ENCODE assay signal across 8 cellular contexts in genomic region chr17:4554441-4554996, GRCh38. TPM values are rescaled to one million over a fixed set of nuclear protein-coding genes. Genes with fewer than 3 reads are reported as not detected.
A peak's percentile ranks its signal among the peaks of the same experiment; 100 is the strongest.
DNase-seq lines count a peak whose midpoint lies in the region; ATAC-seq and TF ChIP-seq lines count a peak whose summit lies in the region.

No MANE protein-coding gene starts in this region.

- H3K9me3 Mint-ChIP-seq in activated CD4-positive, alpha-beta T cell treated with anti-CD3 and anti-CD28 coated beads, Interleukin-2, amount 10 ng/mL, durations not matched to agents 24 days and 14 days, result no peaks in the 10 kb centered on the region
- H3K9me3 Mint-ChIP-seq in activated naive CD8-positive, alpha-beta T cell treated with anti-CD3 and anti-CD28 coated beads, Interleukin-2, amount 10 ng/mL, durations not matched to agents 7 days and 5 days, result no peaks in the 10 kb centered on the region

- no peaks in the 10 kb centered on the region for H3K27me3 Mint-ChIP-seq in activated CD4-positive, alpha-beta T cell treated with anti-CD3 and anti-CD28 coated beads, Interleukin-2, amount 10 ng/mL, durations not matched to agents 24 days and 14 days
- H3K27me3 Mint-ChIP-seq in activated naive CD8-positive, alpha-beta T cell treated with anti-CD3 and anti-CD28 coated beads, Interleukin-2, amount 10 ng/mL, durations not matched to agents 7 days and 5 days, result no peaks in the 10 kb centered on the region

- DNase-seq in activated CD4-positive, alpha-beta T cell treated with anti-CD3 and anti-CD28 coated beads, Interleukin-2, amount 10 ng/mL, durations not matched to agents 24 days and 14 days, result no peak
- no peak for DNase-seq in activated CD4-positive, alpha-beta T cell treated with anti-CD3 and anti-CD28 coated beads for 4 hours
- no peak for DNase-seq in activated naive CD8-positive, alpha-beta T cell treated with anti-CD3 and anti-CD28 coated beads, Interleukin-2, amount 10 ng/mL, durations not matched to agents 7 days and 5 days
- DNase-seq in left colon (no peak), thoracic aorta (ENCODE audit: low spot score) (no peak), CD1c-positive myeloid dendritic cell (ENCODE audit: extremely low spot score) (no peak), AG08395 (ENCODE audit: low spot score) (no peak), HuH-7 (ENCODE audit: low spot score) (no peak)

- H3K4me1 ChIP-seq in thoracic aorta (ENCODE audit: control insufficient read depth in 1 of 2, low read depth in 2 of 2), result peaks cover 14 to 22% of the 10 kb centered on the region in 2 donors

- H3K4me3 Mint-ChIP-seq in activated CD4-positive, alpha-beta T cell treated with anti-CD3 and anti-CD28 coated beads, Interleukin-2, amount 10 ng/mL, durations not matched to agents 24 days and 14 days, result peak overlapping the region; percentile 90
- peak overlapping the region; percentile 91 for H3K4me3 Mint-ChIP-seq in activated naive CD8-positive, alpha-beta T cell treated with anti-CD3 and anti-CD28 coated beads, Interleukin-2, amount 10 ng/mL, durations not matched to agents 7 days and 5 days

- intact Hi-C loops in activated CD4-positive, alpha-beta T cell treated with anti-CD3 and anti-CD28 coated beads, Interleukin-2, amount 10 ng/mL, durations not matched to agents 24 days and 14 days (cut with micrococcal nuclease), result no loop called here
- intact Hi-C loops in left colon (cut with DNase I, micrococcal nuclease), result no loop called here

- peaks cover 25% of the 10 kb centered on the region for H3K4me1 Mint-ChIP-seq in activated CD4-positive, alpha-beta T cell treated with anti-CD3 and anti-CD28 coated beads, Interleukin-2, amount 10 ng/mL, durations not matched to agents 24 days and 14 days
- H3K4me1 Mint-ChIP-seq in activated naive CD8-positive, alpha-beta T cell treated with anti-CD3 and anti-CD28 coated beads, Interleukin-2, amount 10 ng/mL, durations not matched to agents 7 days and 5 days, result peaks cover 22% of the 10 kb centered on the region

- H3K27ac Mint-ChIP-seq in activated CD4-positive, alpha-beta T cell treated with anti-CD3 and anti-CD28 coated beads, Interleukin-2, amount 10 ng/mL, durations not matched to agents 24 days and 14 days, result peak overlapping the region; percentile 95
- peak overlapping the region; percentile 95 for H3K27ac Mint-ChIP-seq in activated naive CD8-positive, alpha-beta T cell treated with anti-CD3 and anti-CD28 coated beads, Interleukin-2, amount 10 ng/mL, durations not matched to agents 7 days and 5 days

- peak overlapping the region; percentile 75 for H3K4me3 ChIP-seq in thoracic aorta

- no peak for TF ChIP-seq CTCF in thoracic aorta (IDR thresholded peaks at IDR 0.05)

- peak overlapping the region; percentile 70 to 89 for H3K27ac ChIP-seq in thoracic aorta

- H3K9me3 ChIP-seq in thoracic aorta, result no peaks in the 10 kb centered on the region

- H3K27me3 ChIP-seq in thoracic aorta (replicated peaks; ENCODE audit: insufficient read depth), result no peaks in the 10 kb centered on the region

- peaks cover 44% of the 10 kb centered on the region for H3K36me3 Mint-ChIP-seq in activated CD4-positive, alpha-beta T cell treated with anti-CD3 and anti-CD28 coated beads, Interleukin-2, amount 10 ng/mL, durations not matched to agents 24 days and 14 days (ENCODE audit: low read depth)
- H3K36me3 Mint-ChIP-seq in activated naive CD8-positive, alpha-beta T cell treated with anti-CD3 and anti-CD28 coated beads, Interleukin-2, amount 10 ng/mL, durations not matched to agents 7 days and 5 days, result peaks cover 4% of the 10 kb centered on the region

- H3K36me3 ChIP-seq in thoracic aorta, result peaks cover 20% of the 10 kb centered on the region

- POLR2A ChIA-PET in activated naive CD8-positive, alpha-beta T cell treated with anti-CD3 and anti-CD28 coated beads, Interleukin-2, amount 10 ng/mL, durations not matched to agents 7 days and 5 days (lab: Charles Lee), result interaction anchor here (0.7 to 1.7 kb wide), 9 partner anchors 10 to 345 kb away, joined by 3 to 7 read pairs (median 5); partner anchors contain the start of genes C17orf107, SPNS2 and SPNS3

- no peak for ATAC-seq in activated naive CD8-positive, alpha-beta T cell treated with anti-CD3 and anti-CD28 coated beads, Interleukin-2, amount 10 ng/mL, durations not matched to agents 7 days and 5 days (ENCODE audit: low read depth)
- ATAC-seq in left colon (peak; percentile 11), thoracic aorta (ENCODE audit: insufficient number of reproducible peaks, low FRiP score, low read depth) (no peak)

RNA-seq across cellular contexts. Expression of gene MYBBP1A, which starts 0.7 kb away (rescaled TPM):
- total RNA-seq in activated CD4-positive, alpha-beta T cell treated with anti-CD3 and anti-CD28 coated beads, Interleukin-2, amount 10 ng/mL, durations not matched to agents 24 days and 14 days, result 178 and 181 TPM in 2 replicates
- 10 to 100 TPM; 59.1 to 61.6 TPM for total RNA-seq in activated naive CD8-positive, alpha-beta T cell treated with anti-CD3 and anti-CD28 coated beads, Interleukin-2, amount 10 ng/mL, durations not matched to agents 7 days and 5 days
- total RNA-seq in left colon, result 10 to 100 TPM; 28.1 to 41.6 TPM
- total RNA-seq in thoracic aorta, result 10 to 100 TPM; 47.4 to 92.6 TPM

RNA-seq across cellular contexts. Expression of gene GGT6, which starts 5.9 kb away (rescaled TPM):
- total RNA-seq in activated CD4-positive, alpha-beta T cell treated with anti-CD3 and anti-CD28 coated beads, Interleukin-2, amount 10 ng/mL, durations not matched to agents 24 days and 14 days, result not detected in 2 replicates
- total RNA-seq in activated naive CD8-positive, alpha-beta T cell treated with anti-CD3 and anti-CD28 coated beads, Interleukin-2, amount 10 ng/mL, durations not matched to agents 7 days and 5 days, result not detected
- 100 to 1,000 TPM; 185 to 232 TPM for total RNA-seq in left colon
- not detected for total RNA-seq in thoracic aorta

RNA-seq across cellular contexts. Expression of gene SMTNL2, which starts 29.8 kb away (rescaled TPM):
- total RNA-seq in activated CD4-positive, alpha-beta T cell treated with anti-CD3 and anti-CD28 coated beads, Interleukin-2, amount 10 ng/mL, durations not matched to agents 24 days and 14 days, result not detected in 2 replicates
- not detected for total RNA-seq in activated naive CD8-positive, alpha-beta T cell treated with anti-CD3 and anti-CD28 coated beads, Interleukin-2, amount 10 ng/mL, durations not matched to agents 7 days and 5 days
- total RNA-seq in left colon (under 1 TPM in 1 of 2 donors, not detected in 1; 0.25 TPM), thoracic aorta (1 to 10 TPM; 2.6 to 2.8 TPM)

RNA-seq across cellular contexts. Expression of gene SPNS2, which starts 55.8 kb away (rescaled TPM):
- total RNA-seq in activated CD4-positive, alpha-beta T cell treated with anti-CD3 and anti-CD28 coated beads, Interleukin-2, amount 10 ng/mL, durations not matched to agents 24 days and 14 days, result 0.17 and 0.28 TPM in 2 replicates
- 1 to 10 TPM; 6.7 to 6.9 TPM for total RNA-seq in activated naive CD8-positive, alpha-beta T cell treated with anti-CD3 and anti-CD28 coated beads, Interleukin-2, amount 10 ng/mL, durations not matched to agents 7 days and 5 days
- total RNA-seq in left colon, result 10 to 100 TPM; 12.4 to 13.5 TPM
- 10 to 100 TPM in 1 of 2 donors, 1 to 10 TPM in 1; 9.1 to 23.9 TPM for total RNA-seq in thoracic aorta

Comparison
In these comparisons a context has a peak if more than half of its experiments do, and no peak if none do; other contexts are left out.
1. RNA of gene GGT6, which starts 5.9 kb away (total RNA-seq): 185 to 232 TPM in left colon; not detected in activated CD4-positive, alpha-beta T cell treated with anti-CD3 and anti-CD28 coated beads, Interleukin-2, amount 10 ng/mL, durations not matched to agents 24 days and 14 days, not detected in activated naive CD8-positive, alpha-beta T cell treated with anti-CD3 and anti-CD28 coated beads, Interleukin-2, amount 10 ng/mL, durations not matched to agents 7 days and 5 days and not detected in thoracic aorta; every median in the first group is over 100 times any median in the second.